In the genomic region with DNA sequence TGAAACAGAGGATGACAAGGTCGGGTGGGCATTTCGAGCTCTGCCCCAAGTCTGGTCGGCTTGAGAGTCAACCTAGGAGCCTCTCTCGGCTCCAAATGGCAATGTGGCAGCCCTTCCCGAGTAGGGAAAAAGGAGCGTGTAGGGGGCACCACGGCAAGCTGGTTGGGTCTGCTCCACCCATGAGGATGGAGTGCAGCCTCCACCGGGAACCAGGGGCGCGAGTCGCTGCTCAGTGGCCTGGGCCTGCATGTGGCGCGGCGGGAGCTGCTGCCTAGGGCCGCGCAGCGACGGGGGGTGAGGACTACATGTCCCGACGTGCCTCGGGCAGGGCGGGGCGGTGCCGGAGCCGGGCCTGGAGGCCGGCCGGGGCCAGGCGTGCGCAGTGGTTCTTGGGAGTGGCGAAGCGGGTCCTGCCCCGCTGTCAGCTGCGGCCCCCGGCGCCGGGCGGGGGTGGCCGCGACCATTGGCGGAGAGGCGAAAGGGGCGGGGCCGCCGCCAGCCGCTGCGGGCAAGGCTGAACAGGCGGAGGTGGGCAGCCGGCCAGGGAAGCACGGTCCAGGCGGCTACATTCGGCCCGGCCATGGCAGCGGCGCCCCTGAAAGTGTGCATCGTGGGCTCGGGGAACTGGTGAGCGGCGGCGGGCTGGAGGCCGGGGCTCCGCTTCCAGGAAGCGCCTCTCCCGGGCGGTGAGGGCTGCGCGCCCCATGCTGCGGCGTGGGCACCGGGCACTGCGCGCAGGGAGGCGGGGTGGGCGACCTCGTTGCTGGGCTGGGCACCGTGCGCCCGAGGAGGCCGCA, we compare ENCODE assay signal across 1 cellular context.
A peak's percentile ranks its signal among the peaks of the same experiment; 100 is the strongest.
TF ChIP-seq lines count a peak whose summit lies in the region.

GPD1L (plus strand) TSS at position 489 of the 797 bp plus-strand sequence; CDS start at position 581, 92 bp downstream.

TF ChIP-seq in HepG2, 621 proteins besides CTCF, POLR2A, EP300 and RAD21 (continued from another document and continues in another):
- TF ChIP-seq EHMT2 (IDR thresholded peaks at IDR 0.05; ENCODE audit: borderline replicate concordance, low read depth, low read length) (no peak), EZH2 (conservative IDR thresholded peaks at IDR 0.05; ENCODE audit: low read depth, low read length) (no peak), NR0B2 (CRISPR knock-in tag; IDR thresholded peaks at IDR 0.05) (no peak), BRF2 (CRISPR knock-in tag; IDR thresholded peaks at IDR 0.05) (no peak; the same call in 1 of the 2 replicates), SP1 (IDR thresholded peaks at IDR 0.05) (no peak), SP1 (CRISPR knock-in tag; IDR thresholded peaks at IDR 0.05) (peak; percentile 79), ZBTB38 (CRISPR knock-in tag; IDR thresholded peaks at IDR 0.05) (peak; percentile 56), NFRKB (IDR thresholded peaks at IDR 0.05) (no peak), ZNF24 (IDR thresholded peaks at IDR 0.05) (no peak), ETV6 (CRISPR knock-in tag; conservative IDR thresholded peaks at IDR 0.05) (no peak), KAT8 (CRISPR knock-in tag; IDR thresholded peaks at IDR 0.05) (peak; percentile 64), ONECUT2 (CRISPR knock-in tag; IDR thresholded peaks at IDR 0.05) (no peak), RARA (CRISPR knock-in tag; IDR thresholded peaks at IDR 0.05) (0 out of 2 replicates have a peak, but pooled peaks have one; percentile 6), ZNF431 (CRISPR knock-in tag; IDR thresholded peaks at IDR 0.05; ENCODE audit: borderline replicate concordance, low read depth) (no peak), FOXK1 (CRISPR knock-in tag; IDR thresholded peaks at IDR 0.05; ENCODE audit: borderline replicate concordance, low read depth) (peak; percentile 36; the same call in 1 of the 2 replicates), MTF2 (CRISPR knock-in tag; IDR thresholded peaks at IDR 0.05; ENCODE audit: borderline replicate concordance) (peak; percentile 15; the same call in 1 of the 2 replicates), ZNF260 (CRISPR knock-in tag; IDR thresholded peaks at IDR 0.05; ENCODE audit: borderline replicate concordance, low read depth) (no peak), PAX8 (CRISPR knock-in tag; IDR thresholded peaks at IDR 0.05; ENCODE audit: borderline replicate concordance) (0 out of 2 replicates have a peak, but pooled peaks have one; percentile 53), SRY (CRISPR knock-in tag; IDR thresholded peaks at IDR 0.05) (peak; percentile 84), CHCHD3 (CRISPR knock-in tag; IDR thresholded peaks at IDR 0.05) (0 out of 2 replicates have a peak, but pooled peaks have one; percentile 12), NFKB2 (CRISPR knock-in tag; IDR thresholded peaks at IDR 0.05; ENCODE audit: borderline replicate concordance) (no peak), THAP11 (CRISPR knock-in tag; IDR thresholded peaks at IDR 0.05) (peak; percentile 99), ZNF138 (CRISPR knock-in tag; IDR thresholded peaks at IDR 0.05; ENCODE audit: low read depth) (0 out of 2 replicates have a peak, but pooled peaks have one; percentile 68), SMARCE1 (IDR thresholded peaks at IDR 0.05; ENCODE audit: borderline replicate concordance) (no peak), GATA4 (IDR thresholded peaks at IDR 0.05; ENCODE audit: borderline replicate concordance, low read depth) (no peak), ATF7 (IDR thresholded peaks at IDR 0.05) (no peak), ATF7 (CRISPR knock-in tag; IDR thresholded peaks at IDR 0.05) (0 out of 2 replicates have a peak, but pooled peaks have one; percentile 26), CEBPZ (IDR thresholded peaks at IDR 0.05; ENCODE audit: low read length) (no peak), ELF1 (CRISPR knock-in tag; IDR thresholded peaks at IDR 0.05) (0 out of 2 replicates have a peak, but pooled peaks have one; percentile 14), ZFP90 (CRISPR knock-in tag; IDR thresholded peaks at IDR 0.05; ENCODE audit: borderline replicate concordance) (no peak; the same call in 1 of the 2 replicates), ZZZ3 (CRISPR knock-in tag; IDR thresholded peaks at IDR 0.05; ENCODE audit: borderline replicate concordance) (peak; percentile 59; the same call in 1 of the 2 replicates), PAWR (CRISPR knock-in tag; IDR thresholded peaks at IDR 0.05; ENCODE audit: borderline replicate concordance) (no peak), ZNF547 (CRISPR knock-in tag; IDR thresholded peaks at IDR 0.05) (peak; percentile 30; the same call in 1 of the 2 replicates), ZNF816 (CRISPR knock-in tag; IDR thresholded peaks at IDR 0.05; ENCODE audit: borderline replicate concordance) (no peak; the same call in 1 of the 2 replicates), NAIF1 (CRISPR knock-in tag; IDR thresholded peaks at IDR 0.05; ENCODE audit: borderline replicate concordance) (no peak), ZNF703 (CRISPR knock-in tag; IDR thresholded peaks at IDR 0.05; ENCODE audit: borderline replicate concordance) (no peak), ARNTL (CRISPR knock-in tag; IDR thresholded peaks at IDR 0.05) (peak; percentile 33; the same call in 1 of the 2 replicates), ZMAT3 (CRISPR knock-in tag; conservative IDR thresholded peaks at IDR 0.05) (peak; percentile 54; the same call in 1 of the 2 replicates)
- TF ChIP-seq, protein P1, sequence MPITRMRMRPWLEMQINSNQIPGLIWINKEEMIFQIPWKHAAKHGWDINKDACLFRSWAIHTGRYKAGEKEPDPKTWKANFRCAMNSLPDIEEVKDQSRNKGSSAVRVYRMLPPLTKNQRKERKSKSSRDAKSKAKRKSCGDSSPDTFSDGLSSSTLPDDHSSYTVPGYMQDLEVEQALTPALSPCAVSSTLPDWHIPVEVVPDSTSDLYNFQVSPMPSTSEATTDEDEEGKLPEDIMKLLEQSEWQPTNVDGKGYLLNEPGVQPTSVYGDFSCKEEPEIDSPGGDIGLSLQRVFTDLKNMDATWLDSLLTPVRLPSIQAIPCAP (CRISPR knock-in tag; IDR thresholded peaks at IDR 0.05; ENCODE audit: low read depth), result no peak
- TF ChIP-seq, protein P2, sequence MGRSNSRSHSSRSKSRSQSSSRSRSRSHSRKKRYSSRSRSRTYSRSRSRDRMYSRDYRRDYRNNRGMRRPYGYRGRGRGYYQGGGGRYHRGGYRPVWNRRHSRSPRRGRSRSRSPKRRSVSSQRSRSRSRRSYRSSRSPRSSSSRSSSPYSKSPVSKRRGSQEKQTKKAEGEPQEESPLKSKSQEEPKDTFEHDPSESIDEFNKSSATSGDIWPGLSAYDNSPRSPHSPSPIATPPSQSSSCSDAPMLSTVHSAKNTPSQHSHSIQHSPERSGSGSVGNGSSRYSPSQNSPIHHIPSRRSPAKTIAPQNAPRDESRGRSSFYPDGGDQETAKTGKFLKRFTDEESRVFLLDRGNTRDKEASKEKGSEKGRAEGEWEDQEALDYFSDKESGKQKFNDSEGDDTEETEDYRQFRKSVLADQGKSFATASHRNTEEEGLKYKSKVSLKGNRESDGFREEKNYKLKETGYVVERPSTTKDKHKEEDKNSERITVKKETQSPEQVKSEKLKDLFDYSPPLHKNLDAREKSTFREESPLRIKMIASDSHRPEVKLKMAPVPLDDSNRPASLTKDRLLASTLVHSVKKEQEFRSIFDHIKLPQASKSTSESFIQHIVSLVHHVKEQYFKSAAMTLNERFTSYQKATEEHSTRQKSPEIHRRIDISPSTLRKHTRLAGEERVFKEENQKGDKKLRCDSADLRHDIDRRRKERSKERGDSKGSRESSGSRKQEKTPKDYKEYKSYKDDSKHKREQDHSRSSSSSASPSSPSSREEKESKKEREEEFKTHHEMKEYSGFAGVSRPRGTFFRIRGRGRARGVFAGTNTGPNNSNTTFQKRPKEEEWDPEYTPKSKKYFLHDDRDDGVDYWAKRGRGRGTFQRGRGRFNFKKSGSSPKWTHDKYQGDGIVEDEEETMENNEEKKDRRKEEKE (IDR thresholded peaks at IDR 0.05), result no peak
- TF ChIP-seq, protein P3, sequence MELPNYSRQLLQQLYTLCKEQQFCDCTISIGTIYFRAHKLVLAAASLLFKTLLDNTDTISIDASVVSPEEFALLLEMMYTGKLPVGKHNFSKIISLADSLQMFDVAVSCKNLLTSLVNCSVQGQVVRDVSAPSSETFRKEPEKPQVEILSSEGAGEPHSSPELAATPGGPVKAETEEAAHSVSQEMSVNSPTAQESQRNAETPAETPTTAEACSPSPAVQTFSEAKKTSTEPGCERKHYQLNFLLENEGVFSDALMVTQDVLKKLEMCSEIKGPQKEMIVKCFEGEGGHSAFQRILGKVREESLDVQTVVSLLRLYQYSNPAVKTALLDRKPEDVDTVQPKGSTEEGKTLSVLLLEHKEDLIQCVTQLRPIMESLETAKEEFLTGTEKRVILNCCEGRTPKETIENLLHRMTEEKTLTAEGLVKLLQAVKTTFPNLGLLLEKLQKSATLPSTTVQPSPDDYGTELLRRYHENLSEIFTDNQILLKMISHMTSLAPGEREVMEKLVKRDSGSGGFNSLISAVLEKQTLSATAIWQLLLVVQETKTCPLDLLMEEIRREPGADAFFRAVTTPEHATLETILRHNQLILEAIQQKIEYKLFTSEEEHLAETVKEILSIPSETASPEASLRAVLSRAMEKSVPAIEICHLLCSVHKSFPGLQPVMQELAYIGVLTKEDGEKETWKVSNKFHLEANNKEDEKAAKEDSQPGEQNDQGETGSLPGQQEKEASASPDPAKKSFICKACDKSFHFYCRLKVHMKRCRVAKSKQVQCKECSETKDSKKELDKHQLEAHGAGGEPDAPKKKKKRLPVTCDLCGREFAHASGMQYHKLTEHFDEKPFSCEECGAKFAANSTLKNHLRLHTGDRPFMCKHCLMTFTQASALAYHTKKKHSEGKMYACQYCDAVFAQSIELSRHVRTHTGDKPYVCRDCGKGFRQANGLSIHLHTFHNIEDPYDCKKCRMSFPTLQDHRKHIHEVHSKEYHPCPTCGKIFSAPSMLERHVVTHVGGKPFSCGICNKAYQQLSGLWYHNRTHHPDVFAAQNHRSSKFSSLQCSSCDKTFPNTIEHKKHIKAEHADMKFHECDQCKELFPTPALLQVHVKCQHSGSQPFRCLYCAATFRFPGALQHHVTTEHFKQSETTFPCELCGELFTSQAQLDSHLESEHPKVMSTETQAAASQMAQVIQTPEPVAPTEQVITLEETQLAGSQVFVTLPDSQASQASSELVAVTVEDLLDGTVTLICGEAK (IDR thresholded peaks at IDR 0.05), result no peak
- TF ChIP-seq, protein P3 (CRISPR knock-in tag; IDR thresholded peaks at IDR 0.05), result peak; percentile 27; the same call in 1 of the 2 replicates
- TF ChIP-seq, protein P4, sequence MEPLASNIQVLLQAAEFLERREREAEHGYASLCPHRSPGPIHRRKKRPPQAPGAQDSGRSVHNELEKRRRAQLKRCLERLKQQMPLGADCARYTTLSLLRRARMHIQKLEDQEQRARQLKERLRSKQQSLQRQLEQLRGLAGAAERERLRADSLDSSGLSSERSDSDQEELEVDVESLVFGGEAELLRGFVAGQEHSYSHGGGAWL (CRISPR knock-in tag; IDR thresholded peaks at IDR 0.05), result 0 out of 2 replicates have a peak, but pooled peaks have one; percentile 39
